In the genomic region with DNA sequence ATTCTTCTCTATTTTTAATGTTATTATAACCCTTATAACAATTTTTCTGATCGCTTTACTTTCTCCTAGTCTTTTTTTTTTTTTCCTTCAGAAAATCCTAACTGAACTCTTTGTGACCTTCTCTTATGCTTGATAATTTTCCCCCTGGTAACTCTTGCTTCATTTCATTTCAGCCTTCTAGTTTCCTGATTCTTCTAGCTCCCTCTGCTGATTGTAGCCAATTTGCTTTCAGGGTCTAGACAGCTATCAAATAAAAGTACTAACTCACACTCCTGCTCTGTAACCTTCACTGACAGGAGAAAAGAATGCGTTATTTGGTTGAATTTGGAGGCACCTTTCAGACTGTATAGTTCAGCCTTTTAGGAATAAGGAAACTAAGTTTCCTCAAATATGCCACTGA, we compare ENCODE assay signal across 8 cellular contexts.
DNase-seq lines count a peak whose midpoint lies in the region; ATAC-seq and TF ChIP-seq lines count a peak whose summit lies in the region.

No MANE protein-coding gene starts in this region.

- H3K36me3 ChIP-seq in BE2C (no peaks in the 10 kb centered on the region), thyroid gland (no peaks in the 10 kb centered on the region)

- no peak overlapping the region for H3K27ac ChIP-seq in thyroid gland

- TF ChIP-seq CTCF in BE2C (IDR thresholded peaks at IDR 0.05; ENCODE audit: low read depth, low read length) (peak; percentile 45), LNCAP (IDR thresholded peaks at IDR 0.05) (peak; percentile 25; the same call in 1 of the 2 replicates), WI38 (IDR thresholded peaks at IDR 0.05; ENCODE audit: low read depth, low read length) (0 out of 2 replicates have a peak, but pooled peaks have one; percentile 3), thyroid gland (IDR thresholded peaks at IDR 0.05) (no peak), GM20000 (IDR thresholded peaks at IDR 0.05; ENCODE audit: extremely low read depth, missing control alignments) (no peak)

- intact Hi-C loops in thyroid gland (cut with DNase I): no loop called here

- H3K27me3 ChIP-seq in BE2C (no peaks in the 10 kb centered on the region), thyroid gland (no peaks in the 10 kb centered on the region)

- 62 to 72% methylated on average over 2 of the region's 2 CpGs for WGBS in thyroid gland, 2 donors

- no peak for TF ChIP-seq POLR2A in thyroid gland (IDR thresholded peaks at IDR 0.05)

- H3K4me3 ChIP-seq in BE2C (ENCODE audit: low read depth, low read length): no peak overlapping the region
- H3K4me3 ChIP-seq in WI38 (ENCODE audit: low read depth, low read length): no peak overlapping the region
- no peak overlapping the region for H3K4me3 ChIP-seq in thyroid gland (replicated peaks in 1 of 3)

- no peaks in the 10 kb centered on the region for H3K4me1 ChIP-seq in BE2C
- H3K4me1 ChIP-seq in thyroid gland: no peaks in the 10 kb centered on the region

- DNase-seq in BE2C (no peak), kidney glomerular epithelial cell (lab: John Stamatoyannopoulos, UW) (peak; percentile 9), thyroid gland (no peak), GM20000 (ENCODE audit: low spot score) (no peak)

- no peak for ATAC-seq in GM19351 (IDR thresholded peaks at IDR 0.05; ENCODE audit: unreplicated experiment)
- no peak for ATAC-seq in HG02642 (IDR thresholded peaks at IDR 0.05; ENCODE audit: poor library complexity, unreplicated experiment)

- H3K9me3 ChIP-seq in BE2C: no peaks in the 10 kb centered on the region
- H3K9me3 ChIP-seq in thyroid gland: no peaks in the 10 kb centered on the region

Comparison
In these comparisons a context has a peak if more than half of its experiments do, and no peak if none do; other contexts are left out.
1. CTCF ChIP-seq: peak in BE2C (single experiment), LNCAP (single experiment) and WI38 (single experiment); none in thyroid gland (0 of 6) and GM20000 (single experiment).